ENCODE assay signal across 17 cellular contexts in the genomic region with DNA sequence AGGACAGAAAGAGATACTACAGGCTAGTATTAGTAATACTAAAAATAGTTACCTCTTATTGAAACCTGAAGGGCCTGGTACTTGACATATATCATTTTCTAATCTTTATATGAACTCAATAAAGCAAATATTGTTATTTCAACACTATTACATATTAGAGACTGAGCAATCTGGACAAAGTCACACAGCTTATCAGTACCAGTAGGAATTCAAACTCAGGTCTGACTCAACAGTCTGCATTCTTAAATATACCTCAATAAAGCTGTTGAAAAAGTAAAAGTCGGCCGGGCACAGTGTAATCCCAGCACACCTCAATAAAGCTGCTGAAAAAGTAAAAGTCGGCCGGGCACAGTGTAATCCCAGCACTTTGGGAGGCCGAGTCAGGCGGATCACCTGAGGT.
DNase-seq lines count a peak whose midpoint lies in the region; ATAC-seq, FAIRE-seq and TF ChIP-seq lines count a peak whose summit lies in the region.
"Had no signal": no experiment of that assay in that cellular context is flagged by ENCODE, and none has a peak within 500 bp of the region (broad histone marks: within the 10 kb centered on the region; RNA-seq: fewer than 3 reads in every experiment).

No MANE protein-coding gene starts in this region.

- H3K9ac ChIP-seq in GM12878 (ENCODE audit: control insufficient read depth, insufficient read depth, low read length) = no peak overlapping the region

- no peak for DNase-seq in natural killer cell
- no peak for DNase-seq in natural killer cell treated with Interleukin-12 subunit alpha and Interleukin-12 subunit beta and Interleukin-15 and Interleukin-18, amount 100 ng/mL, for 72 hours (ENCODE audit: low spot score)
- no peak for DNase-seq in GM12878 (ENCODE audit: low read depth, low spot score)
- peak; percentile 68 for DNase-seq in iris pigment epithelial cell (ENCODE audit: low read depth)
- DNase-seq in small intestine = peak; percentile 62
- DNase-seq in NCI-H1105 (lab: John Stamatoyannopoulos, UW) = no peak
- no peak for DNase-seq in GM20000 (ENCODE audit: low spot score)
- DNase-seq: C1 segment of cervical spinal cord, COR-L47, Kasumi-1, NCI-H1417, NCI-H2029, NCI-H2171 treated with DMSO at 0.1 percent for 48 hours, NCI-H510A treated with DMSO at 0.1 percent for 48 hours, RPMI8226 had no signal

- H3K4me3 Mint-ChIP-seq in natural killer cell = no peak overlapping the region
- H3K4me3 Mint-ChIP-seq in natural killer cell treated with Interleukin-12 subunit alpha and Interleukin-12 subunit beta and Interleukin-15 and Interleukin-18, amount 100 ng/mL, for 72 hours = no peak overlapping the region

- 0 out of 2 replicates have a peak overlapping the region, but pooled peaks have one; percentile 4 for H3K4me2 ChIP-seq in GM12878 (ENCODE audit: control insufficient read depth, insufficient read depth)

- no peak overlapping the region for H3K4me3 ChIP-seq in GM12878
- no peak overlapping the region for H3K4me3 ChIP-seq in small intestine (ENCODE audit: low read depth in 1 of 2, low read length in 2 of 2)

- peaks cover 75 to 76% of the 10 kb centered on the region in 2 donors for H3K4me1 Mint-ChIP-seq in natural killer cell
- H3K4me1 Mint-ChIP-seq in natural killer cell treated with Interleukin-12 subunit alpha and Interleukin-12 subunit beta and Interleukin-15 and Interleukin-18, amount 100 ng/mL, for 72 hours (ENCODE audit: low read depth in 2 of 2) = peaks cover 69 to 79% of the 10 kb centered on the region in 2 donors

- H3K79me2 ChIP-seq in GM12878 (ENCODE audit: control insufficient read depth, insufficient read depth, low read length) = peaks cover 97% of the 10 kb centered on the region

- H3K9me3 ChIP-seq in GM12878 (replicated peaks; ENCODE audit: control insufficient read depth, insufficient read depth, low read length) = no peaks in the 10 kb centered on the region
- H3K9me3 ChIP-seq in small intestine (ENCODE audit: control insufficient read depth, low read depth) = no peaks in the 10 kb centered on the region

- POLR2A ChIA-PET in GM12878 (lab: Charles Lee) = interaction anchor here (1.1 to 2.0 kb wide), 4 partner anchors 11 to 37 kb away, joined by 4 to 7 read pairs (median 6); no protein-coding TSS in a partner anchor

- H3K36me3 ChIP-seq in GM12878 (ENCODE audit: control insufficient read depth in 2 of 2, insufficient read depth in 2 of 2, low read length in 1 of 2) (peaks cover 2 to 12% of the 10 kb centered on the region in 2 experiments; a peak in 2 of 4 replicates), small intestine (ENCODE audit: control insufficient read depth in 2 of 2, insufficient read depth in 2 of 2, low read length in 2 of 2) (no peaks in the 10 kb centered on the region)

- H3K27me3 ChIP-seq in GM12878 (replicated peaks in 1 of 2; ENCODE audit: control insufficient read depth in 2 of 2, insufficient read depth in 2 of 2, low read length in 1 of 2) (no peaks in the 10 kb centered on the region), small intestine (ENCODE audit: control insufficient read depth in 2 of 2, insufficient read depth in 2 of 2, low read length in 2 of 2) (no peaks in the 10 kb centered on the region)

- H3K27me3 Mint-ChIP-seq in natural killer cell (ENCODE audit: low read depth in 2 of 2) = no peaks in the 10 kb centered on the region
- H3K27me3 Mint-ChIP-seq in natural killer cell treated with Interleukin-12 subunit alpha and Interleukin-12 subunit beta and Interleukin-15 and Interleukin-18, amount 100 ng/mL, for 72 hours = no peaks in the 10 kb centered on the region

- H3K27ac ChIP-seq in GM12878 (ENCODE audit: control insufficient read depth, insufficient read depth) (no peak overlapping the region), small intestine (ENCODE audit: low read depth in 1 of 2, low read length in 1 of 2) (no peak overlapping the region)

- FAIRE-seq in GM12878 (lab: Jason Lieb, UNC) (no peak), small intestine (lab: Jason Lieb, UNC) (no peak)
- FAIRE-seq: H1 had no signal

- no peak for TF ChIP-seq POLR2A in GM12878 (IDR thresholded peaks at IDR 0.05; ENCODE audit: low read depth, low read length)

- TF ChIP-seq CTCF in natural killer cell (IDR thresholded peaks at IDR 0.05) (no peak), GM12878 (IDR thresholded peaks at IDR 0.05 in 2 of 3, conservative IDR thresholded peaks at IDR 0.05 in 1 of 3; ENCODE audit: control insufficient read depth in 2 of 3, extremely low read depth in 1 of 3, insufficient read depth in 1 of 3, low read depth in 3 of 3, low read length in 3 of 3) (0 out of 6 replicates have a peak, but pooled peaks of 1 of the 3 experiments have one; percentile 4), GM20000 (IDR thresholded peaks at IDR 0.05; ENCODE audit: extremely low read depth, missing control alignments) (no peak)

- RAD21 ChIA-PET in GM12878 (lab: Charles Lee; ENCODE audit: unreplicated experiment) = interaction anchor here (1.0 to 2.0 kb wide), 3 partner anchors 20 to 61 kb away, joined by 3 to 4 read pairs (median 3); no protein-coding TSS in a partner anchor

- H3K4me1 ChIP-seq in GM12878 (ENCODE audit: control insufficient read depth, insufficient read depth, low read length) (peaks cover 44% of the 10 kb centered on the region), small intestine (ENCODE audit: control insufficient read depth in 2 of 2, insufficient read depth in 1 of 2, low read depth in 1 of 2, low read length in 1 of 2) (peaks cover 0 to 16% of the 10 kb centered on the region in 2 donors)

- H3K36me3 Mint-ChIP-seq in natural killer cell = no peaks in the 10 kb centered on the region
- H3K36me3 Mint-ChIP-seq in natural killer cell treated with Interleukin-12 subunit alpha and Interleukin-12 subunit beta and Interleukin-15 and Interleukin-18, amount 100 ng/mL, for 72 hours = peaks cover 9% of the 10 kb centered on the region

- H3K27ac Mint-ChIP-seq in natural killer cell = peak overlapping the region; percentile 49 to 85
- H3K27ac Mint-ChIP-seq in natural killer cell treated with Interleukin-12 subunit alpha and Interleukin-12 subunit beta and Interleukin-15 and Interleukin-18, amount 100 ng/mL, for 72 hours = peak overlapping the region in 1 of 2 donors; percentile 17

- no TSS peak for BruUV-seq in GM12878 (replicated peaks; lab: Mats Ljungman, UMichigan)

- SMC1A ChIA-PET in GM12878 (lab: Charles Lee; ENCODE audit: uncharacterized antibody, unreplicated experiment) = interaction anchor here (0.9 to 2.6 kb wide), 11 partner anchors 8 to 87 kb away, joined by 3 to 13 read pairs (median 5); no protein-coding TSS in a partner anchor

- TF ChIP-seq EP300 in GM12878 (IDR thresholded peaks at IDR 0.05; ENCODE audit: borderline replicate concordance in 1 of 2, control insufficient read depth in 1 of 2, low read depth in 2 of 2, low read length in 2 of 2) = no peak

- no peak for ATAC-seq in natural killer cell
- ATAC-seq in natural killer cell treated with Interleukin-12 subunit alpha and Interleukin-12 subunit beta and Interleukin-15 and Interleukin-18, amount 100 ng/mL, for 72 hours = no peak
- ATAC-seq in GM12878 = no peak
- ATAC-seq in GM21786 (IDR thresholded peaks at IDR 0.05; ENCODE audit: unreplicated experiment) = no peak

- H2AFZ ChIP-seq in GM12878 (ENCODE audit: control insufficient read depth, low read depth, low read length) = no peak overlapping the region

- TF ChIP-seq RAD21 in GM12878 (IDR thresholded peaks at IDR 0.05; ENCODE audit: insufficient read depth, low read depth, low read length) = no peak

- in situ Hi-C loops in GM12878 (cut with MboI) = loop anchor here (25.0 kb wide), 1 partner anchor 539 kb away; no protein-coding TSS in a partner anchor

- no peaks in the 10 kb centered on the region for H3K9me3 Mint-ChIP-seq in natural killer cell
- H3K9me3 Mint-ChIP-seq in natural killer cell treated with Interleukin-12 subunit alpha and Interleukin-12 subunit beta and Interleukin-15 and Interleukin-18, amount 100 ng/mL, for 72 hours = no peaks in the 10 kb centered on the region

- WGBS in GM12878 (ENCODE audit: insufficient coverage, insufficient replicate concordance, low lambda C conversion rate, missing lambda C conversion rate) = 97% methylated on average over 6 of the region's 6 CpGs
- 63 to 87% (median 76%) methylated on average over 6 of the region's 6 CpGs for WGBS in small intestine, 3 donors

- intact Hi-C loops in natural killer cell (cut with micrococcal nuclease) (no loop called here), GM12878 (cut with micrococcal nuclease; ENCODE audit: unreplicated experiment) (no loop called here)

- CTCF ChIA-PET in GM12878 (lab: Yijun Ruan, JAX) = interaction anchor here (0.6 to 3.3 kb wide), 7 partner anchors 8 to 61 kb away, joined by 3 to 17 read pairs (median 4); no protein-coding TSS in a partner anchor

- peaks cover 11% of the 10 kb centered on the region; the same call in 1 of the 2 replicates for H4K20me1 ChIP-seq in GM12878 (ENCODE audit: control insufficient read depth, insufficient read depth)

TF ChIP-seq in GM12878, 131 proteins besides CTCF, POLR2A, EP300 and RAD21 (continues in another document):
- TF ChIP-seq GABPA (IDR thresholded peaks at IDR 0.05; ENCODE audit: low read depth) = no peak
- TF ChIP-seq RB1 (IDR thresholded peaks at IDR 0.05; ENCODE audit: borderline replicate concordance) = no peak
- TF ChIP-seq, protein P1, sequence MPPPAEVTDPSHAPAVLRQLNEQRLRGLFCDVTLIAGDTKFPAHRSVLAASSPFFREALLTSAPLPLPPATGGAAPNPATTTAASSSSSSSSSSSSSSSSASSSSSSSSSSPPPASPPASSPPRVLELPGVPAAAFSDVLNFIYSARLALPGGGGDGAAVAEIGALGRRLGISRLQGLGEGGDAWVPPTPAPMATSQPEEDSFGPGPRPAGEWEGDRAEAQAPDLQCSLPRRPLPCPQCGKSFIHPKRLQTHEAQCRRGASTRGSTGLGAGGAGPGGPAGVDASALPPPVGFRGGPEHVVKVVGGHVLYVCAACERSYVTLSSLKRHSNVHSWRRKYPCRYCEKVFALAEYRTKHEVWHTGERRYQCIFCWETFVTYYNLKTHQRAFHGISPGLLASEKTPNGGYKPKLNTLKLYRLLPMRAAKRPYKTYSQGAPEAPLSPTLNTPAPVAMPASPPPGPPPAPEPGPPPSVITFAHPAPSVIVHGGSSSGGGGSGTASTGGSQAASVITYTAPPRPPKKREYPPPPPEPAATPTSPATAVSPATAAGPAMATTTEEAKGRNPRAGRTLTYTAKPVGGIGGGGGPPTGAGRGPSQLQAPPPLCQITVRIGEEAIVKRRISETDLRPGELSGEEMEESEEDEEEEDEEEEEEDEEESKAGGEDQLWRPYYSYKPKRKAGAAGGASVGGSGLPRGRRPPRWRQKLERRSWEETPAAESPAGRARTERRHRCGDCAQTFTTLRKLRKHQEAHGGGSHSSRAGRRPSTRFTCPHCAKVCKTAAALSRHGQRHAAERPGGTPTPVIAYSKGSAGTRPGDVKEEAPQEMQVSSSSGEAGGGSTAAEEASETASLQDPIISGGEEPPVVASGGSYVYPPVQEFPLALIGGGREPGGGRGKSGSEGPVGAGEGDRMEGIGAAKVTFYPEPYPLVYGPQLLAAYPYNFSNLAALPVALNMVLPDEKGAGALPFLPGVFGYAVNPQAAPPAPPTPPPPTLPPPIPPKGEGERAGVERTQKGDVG (CRISPR knock-in tag; IDR thresholded peaks at IDR 0.05) = no peak
- no peak for TF ChIP-seq RELA (IDR thresholded peaks at IDR 0.05; ENCODE audit: borderline replicate concordance, partially characterized antibody)
- TF ChIP-seq NFIC (IDR thresholded peaks at IDR 0.05; ENCODE audit: low read depth, low read length) = no peak
- TF ChIP-seq YBX1 (IDR thresholded peaks at IDR 0.05) = no peak

Comparison
In these comparisons a context has a peak if more than half of its experiments do, and no peak if none do; other contexts are left out.
1. DNase-seq: peak in iris pigment epithelial cell (single experiment) and small intestine (single experiment); none in natural killer cell (single experiment), natural killer cell treated with Interleukin-12 subunit alpha and Interleukin-12 subunit beta and Interleukin-15 and Interleukin-18, amount 100 ng/mL, for 72 hours (single experiment), GM12878 (single experiment), NCI-H1105 (single experiment) and GM20000 (single experiment).